In genomic region chr21:43899307-43900077, GRCh38 we compare ENCODE assay signal across 21 cellular contexts.
"Had no signal": no experiment of that assay in that cellular context is flagged by ENCODE, and none has a peak within 500 bp of the region (broad histone marks: within the 10 kb centered on the region; RNA-seq: fewer than 3 reads in every experiment).

No MANE protein-coding gene starts in this region.

- H3K9me3 ChIP-seq: breast epithelium, esophagus muscularis mucosa, gastroesophageal sphincter, left ventricle myocardium inferior, tibial artery had no signal

- H3K27ac ChIP-seq: breast epithelium, esophagus muscularis mucosa, gastroesophageal sphincter, heart right ventricle, left ventricle myocardium inferior, parathyroid adenoma, tibial artery had no signal

- FAIRE-seq: astrocyte, urothelium cell line had no signal

- H3K27me3 ChIP-seq: breast epithelium, esophagus muscularis mucosa, gastroesophageal sphincter, heart right ventricle, tibial artery had no signal

- H3K36me3 ChIP-seq: breast epithelium had no signal

- ATAC-seq: gastroesophageal sphincter; heart right ventricle; naive thymus-derived CD4-positive, alpha-beta T cell had no signal

- DNase-seq: activated CD4-positive, alpha-beta T cell treated with anti-CD3 and anti-CD28 coated beads, Interleukin-2, amount 50 U/mL, for 1 hour; activated CD4-positive, CD25-positive, alpha-beta regulatory T cell treated with anti-CD3 and anti-CD28 coated beads, Interleukin-2, amount 50 U/mL, for 72 hours; activated CD8-positive, alpha-beta memory T cell treated with anti-CD3 and anti-CD28 coated beads, Interleukin-2, amount 50 U/mL, for 48 hours; cerebellar nuclear complex; effector CD8-positive, alpha-beta T cell; heart right ventricle; kidney glomerular epithelial cell; left ventricle myocardium inferior; naive thymus-derived CD4-positive, alpha-beta T cell; stimulated activated CD4-positive, alpha-beta T cell treated with anti-CD3 and anti-CD28 coated beads, Interleukin-12 subunit alpha, Interleukin-12 subunit beta, amount 100 ng/mL, for 4 hours; stimulated activated CD4-positive, alpha-beta T cell treated with anti-CD3 and anti-CD28 coated beads, Interleukin-1b, Interleukin-23, amount 100 ng/mL, for 48 hours; stimulated activated CD8-positive, alpha-beta memory T cell treated with anti-CD3 and anti-CD28 coated beads, Interleukin-4, amount 100 ng/mL, for 48 hours; stimulated activated naive CD4-positive, alpha-beta T cell treated with Interleukin-2 at 50 U/mL for 16 hours; T-helper 1 cell had no signal

- H3K4me1 ChIP-seq: breast epithelium, parathyroid adenoma, tibial artery had no signal

- H3K9ac ChIP-seq: parathyroid adenoma had no signal

- H3K4me3 ChIP-seq: breast epithelium, esophagus muscularis mucosa, gastroesophageal sphincter, heart right ventricle, left ventricle myocardium inferior, tibial artery had no signal
